ENCODE assay signal across 22 cellular contexts in the genomic region with DNA sequence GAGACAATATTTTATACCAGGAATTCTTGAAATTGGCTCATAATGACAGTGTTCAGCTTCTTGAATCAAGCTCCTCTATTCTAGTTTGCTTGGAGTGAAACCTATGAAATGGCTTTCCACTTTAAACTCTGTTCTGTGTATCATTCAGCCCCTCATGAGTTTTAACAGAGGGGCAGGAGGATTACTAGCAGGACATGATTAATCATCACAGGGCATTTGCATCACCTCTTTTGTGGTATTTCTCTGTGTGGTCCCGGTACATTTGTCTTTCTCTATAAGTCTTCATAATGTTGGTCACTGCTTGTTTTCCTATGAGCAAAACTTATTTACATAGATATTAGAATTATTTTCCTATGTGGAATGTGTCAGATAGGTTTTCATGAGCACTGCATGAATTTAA.
"Had no signal": no experiment of that assay in that cellular context is flagged by ENCODE, and none has a peak within 500 bp of the region (broad histone marks: within the 10 kb centered on the region; RNA-seq: fewer than 3 reads in every experiment).

No MANE protein-coding gene starts in this region.

- H3K9me3 Mint-ChIP-seq: brain; central memory CD8-positive, alpha-beta T cell; naive thymus-derived CD8-positive, alpha-beta T cell; stimulated activated naive CD8-positive, alpha-beta T cell treated with anti-CD3 and anti-CD28 coated beads, Interleukin-15, Interleukin-2, amounts not matched to agents 100 ng/mL and 50 ng/mL, for 24 hours; T-cell; type B pancreatic cell had no signal

- H3K4me3 Mint-ChIP-seq: activated naive CD8-positive, alpha-beta T cell; brain; central memory CD8-positive, alpha-beta T cell; naive thymus-derived CD8-positive, alpha-beta T cell; stimulated activated naive CD8-positive, alpha-beta T cell treated with anti-CD3 and anti-CD28 coated beads, Interleukin-15, Interleukin-2, amounts not matched to agents 100 ng/mL and 50 ng/mL, for 24 hours; T-cell; type B pancreatic cell had no signal

- H3K27ac ChIP-seq: gastroesophageal sphincter, heart right ventricle, left ventricle myocardium inferior, right atrium auricular region, SK-N-MC, skin epidermis had no signal

- H3K27me3 Mint-ChIP-seq: activated naive CD8-positive, alpha-beta T cell; brain; central memory CD8-positive, alpha-beta T cell; naive thymus-derived CD8-positive, alpha-beta T cell; stimulated activated naive CD8-positive, alpha-beta T cell treated with anti-CD3 and anti-CD28 coated beads, Interleukin-15, Interleukin-2, amounts not matched to agents 100 ng/mL and 50 ng/mL, for 24 hours; T-cell; type B pancreatic cell had no signal

- H3K4me3 ChIP-seq: gastroesophageal sphincter, heart right ventricle, left ventricle myocardium inferior, right atrium auricular region, SK-N-MC, skin epidermis had no signal

- H3K27ac Mint-ChIP-seq: activated naive CD8-positive, alpha-beta T cell; brain; stimulated activated naive CD8-positive, alpha-beta T cell treated with anti-CD3 and anti-CD28 coated beads, Interleukin-15, Interleukin-2, amounts not matched to agents 100 ng/mL and 50 ng/mL, for 24 hours; type B pancreatic cell had no signal

- H3K9me3 ChIP-seq: gastroesophageal sphincter, heart right ventricle, left ventricle myocardium inferior, right atrium auricular region had no signal

- H3K36me3 Mint-ChIP-seq: brain had no signal

- FAIRE-seq: keratinocyte had no signal

- H3K27me3 ChIP-seq: gastroesophageal sphincter, heart right ventricle, right atrium auricular region had no signal

- DNase-seq: activated CD4-positive, alpha-beta T cell treated with anti-CD3 and anti-CD28 coated beads for 1 hour; activated CD4-positive, alpha-beta T cell treated with anti-CD3 and anti-CD28 coated beads, Interleukin-2, amount 50 U/mL, for 4 hours; activated effector memory CD4-positive, alpha-beta T cell treated with anti-CD3 and anti-CD28 coated beads, Interleukin-2, amount 50 U/mL, for 16 hours; cortex of kidney; effector CD4-positive, alpha-beta T cell; heart right ventricle; left ventricle myocardium inferior; mesenchymal stem cell; naive thymus-derived CD8-positive, alpha-beta T cell; stimulated activated CD4-positive, alpha-beta T cell treated with anti-CD3 and anti-CD28 coated beads, Interleukin-4, amount 100 ng/mL, for 24 hours; T-cell; T-helper 9 cell had no signal

- ATAC-seq: gastroesophageal sphincter; heart right ventricle; naive thymus-derived CD8-positive, alpha-beta T cell; T-cell had no signal
